In genomic region chr6:56804996-56805395, GRCh38 we compare ENCODE assay signal across 11 cellular contexts.
DNase-seq lines count a peak whose midpoint lies in the region; ATAC-seq lines count a peak whose summit lies in the region.
"Had no signal": no experiment of that assay in that cellular context is flagged by ENCODE, and none has a peak within 500 bp of the region (broad histone marks: within the 10 kb centered on the region; RNA-seq: fewer than 3 reads in every experiment).

No MANE protein-coding gene starts in this region.

- H3K27ac ChIP-seq in GM23248: peak overlapping the region; percentile 80
- H3K27ac ChIP-seq in SJSA1: peak overlapping the region; percentile 52; the same call in 1 of the 2 replicates

- H2AFZ ChIP-seq in GM23248: no peak overlapping the region

- peaks cover 12% of the 10 kb centered on the region; the same call in 1 of the 2 replicates for H4K20me1 ChIP-seq in GM23248 (ENCODE audit: insufficient read depth)

- H3K9ac ChIP-seq in GM23248: peak overlapping the region; percentile 50

- H3K27me3 ChIP-seq in GM23248 (replicated peaks; ENCODE audit: insufficient read depth) (no peaks in the 10 kb centered on the region), SJSA1 (replicated peaks) (no peaks in the 10 kb centered on the region)

- 0 to 2% methylated on average over 1 of the region's 1 CpG for whole genome bisulfite sequencing in GM23248 (ENCODE audit: low coverage in 1 of 2, low lambda C conversion rate in 2 of 2, missing lambda C conversion rate in 2 of 2), 2 experiments

- H3K4me3 ChIP-seq in GM23248 (peak overlapping the region; percentile 42; the same call in 1 of the 2 replicates), SJSA1 (no peak overlapping the region)

- H3K4me2 ChIP-seq in GM23248 (ENCODE audit: unreplicated experiment): peak overlapping the region; percentile 68

- peaks cover 78% of the 10 kb centered on the region for H3F3A ChIP-seq in GM23248 (ENCODE audit: insufficient read depth)

- no peak for ATAC-seq in HG02885 (IDR thresholded peaks at IDR 0.05; ENCODE audit: poor library complexity, unreplicated experiment)
- ATAC-seq: activated CD8-positive, alpha-beta memory T cell treated with anti-CD3 and anti-CD28 coated beads, Interleukin-2, amount 10 ng/mL, durations not matched to agents 7 days and 5 days had no signal

- no peaks in the 10 kb centered on the region for H3K9me3 ChIP-seq in GM23248 (ENCODE audit: low read depth)
- no peaks in the 10 kb centered on the region for H3K9me3 ChIP-seq in SJSA1 (replicated peaks)

- in situ Hi-C loops in GM23248 (cut with MboI): no loop called here

- H3K79me2 ChIP-seq in GM23248 (ENCODE audit: insufficient read depth): peaks cover 100% of the 10 kb centered on the region

- H3K36me3 ChIP-seq in GM23248 (ENCODE audit: low read depth) (no peaks in the 10 kb centered on the region), SJSA1 (no peaks in the 10 kb centered on the region)

- H3K4me1 ChIP-seq in GM23248 (ENCODE audit: insufficient read depth) (peaks cover 81% of the 10 kb centered on the region), SJSA1 (replicated peaks) (peaks cover 61% of the 10 kb centered on the region)

- DNase-seq in GM23248: peak; percentile 86
- DNase-seq in SJSA1 (ENCODE audit: low read depth in 1 of 2, low spot score in 2 of 2): no peak
- peak; percentile 62 for DNase-seq in fibroblast of gingiva (ENCODE audit: low read depth)
- peak; percentile 84 for DNase-seq in renal cortical epithelial cell (ENCODE audit: low read depth)
- no peak for DNase-seq in activated T-cell treated with anti-CD3 and anti-CD28 coated beads for 4 hours
- DNase-seq in activated T-cell treated with anti-CD3 and anti-CD28 coated beads, Interleukin-2, amount 50 U/mL, for 48 hours: no peak
- no peak for DNase-seq in DMS79 (lab: John Stamatoyannopoulos, UW)
- DNase-seq: activated CD8-positive, alpha-beta memory T cell treated with anti-CD3 and anti-CD28 coated beads, Interleukin-2, amount 10 ng/mL, durations not matched to agents 7 days and 5 days; NCI-H1417 treated with DMSO at 0.1 percent for 48 hours; trophoblast cell had no signal

- no peaks in the 10 kb centered on the region for H3K9me2 ChIP-seq in GM23248 (ENCODE audit: insufficient read depth)

Comparison
In these comparisons a context has a peak if more than half of its experiments do, and no peak if none do; other contexts are left out.
1. DNase-seq: peak in GM23248 (single experiment), fibroblast of gingiva (single experiment) and renal cortical epithelial cell (single experiment); none in SJSA1 (0 of 2), activated T-cell treated with anti-CD3 and anti-CD28 coated beads for 4 hours (single experiment), activated T-cell treated with anti-CD3 and anti-CD28 coated beads, Interleukin-2, amount 50 U/mL, for 48 hours (0 of 2) and DMS79 (single experiment).